Comparison of ENCODE assay signal across 8 cellular contexts in genomic region chr5:43042176-43042625, GRCh38. TPM values are rescaled to one million over a fixed set of nuclear protein-coding genes. Genes with fewer than 3 reads are reported as not detected.
A peak's percentile ranks its signal among the peaks of the same experiment; 100 is the strongest.
DNase-seq lines count a peak whose midpoint lies in the region; ATAC-seq and TF ChIP-seq lines count a peak whose summit lies in the region.

No MANE protein-coding gene starts in this region.

- H3F3A ChIP-seq in DOHH2 (ENCODE audit: control insufficient read depth, insufficient read depth): peaks cover 22% of the 10 kb centered on the region

- peaks cover 34% of the 10 kb centered on the region for H3K4me1 Mint-ChIP-seq in activated naive CD4-positive, alpha-beta T cell treated with anti-CD3 and anti-CD28 coated beads, Interleukin-2, amount 10 ng/mL, durations not matched to agents 7 days and 5 days

- H3K27ac Mint-ChIP-seq in activated naive CD4-positive, alpha-beta T cell treated with anti-CD3 and anti-CD28 coated beads, Interleukin-2, amount 10 ng/mL, durations not matched to agents 7 days and 5 days: peak overlapping the region; percentile 99

- H4K20me1 ChIP-seq in DOHH2 (ENCODE audit: control insufficient read depth, insufficient read depth, low read depth, low read length): no peaks in the 10 kb centered on the region

- H3K27me3 Mint-ChIP-seq in activated naive CD4-positive, alpha-beta T cell treated with anti-CD3 and anti-CD28 coated beads, Interleukin-2, amount 10 ng/mL, durations not matched to agents 7 days and 5 days: peaks cover 4% of the 10 kb centered on the region

- H3K36me3 ChIP-seq in DOHH2 (ENCODE audit: control insufficient read depth, low read length): no peaks in the 10 kb centered on the region; the same call in 1 of the 2 replicates
- H3K36me3 ChIP-seq in cardiac muscle cell: no peaks in the 10 kb centered on the region

- H3K9me3 ChIP-seq in DOHH2 (ENCODE audit: control insufficient read depth, insufficient read depth, low read length): no peaks in the 10 kb centered on the region
- H3K9me3 ChIP-seq in cardiac muscle cell (ENCODE audit: low read depth): no peaks in the 10 kb centered on the region

- H3K27ac ChIP-seq in DOHH2 (ENCODE audit: low read depth, low read length) (peak overlapping the region; percentile 93), cardiac muscle cell (no peak overlapping the region)

- H3K4me2 ChIP-seq in DOHH2 (ENCODE audit: low read length): peak overlapping the region; percentile 96

- no peaks in the 10 kb centered on the region for H3K9me3 Mint-ChIP-seq in activated naive CD4-positive, alpha-beta T cell treated with anti-CD3 and anti-CD28 coated beads, Interleukin-2, amount 10 ng/mL, durations not matched to agents 7 days and 5 days

- H3K79me2 ChIP-seq in DOHH2 (ENCODE audit: control insufficient read depth, low read length): peaks cover 31% of the 10 kb centered on the region

- no peaks in the 10 kb centered on the region for H3K27me3 ChIP-seq in DOHH2 (ENCODE audit: control insufficient read depth, low read length)
- H3K27me3 ChIP-seq in cardiac muscle cell: peaks cover 95% of the 10 kb centered on the region

- peak; percentile 31 for TF ChIP-seq CTCF in DOHH2 (IDR thresholded peaks at IDR 0.05; ENCODE audit: low read depth, low read length, poor library complexity, severe bottlenecking)
- TF ChIP-seq CTCF in cardiac muscle cell (IDR thresholded peaks at IDR 0.05; ENCODE audit: low read depth, low read length): peak; percentile 21

- ATAC-seq in GM21619 (IDR thresholded peaks at IDR 0.05; ENCODE audit: unreplicated experiment) (peak; percentile 26), HG02970 (IDR thresholded peaks at IDR 0.05; ENCODE audit: low FRiP score, unreplicated experiment) (no peak)

- DNase-seq in KBM-7: peak; percentile 95
- peak; percentile 95 for DNase-seq in SIG-M5 treated with dmso at 0.1 percent for 504 hours (lab: John Stamatoyannopoulos, UW; ENCODE audit: unreplicated experiment)
- peak; percentile 90 for DNase-seq in activated naive CD4-positive, alpha-beta T cell treated with anti-CD3 and anti-CD28 coated beads, Interleukin-2, amount 10 ng/mL, durations not matched to agents 7 days and 5 days
- peak; percentile 73 to 75 for DNase-seq in cardiac muscle cell (ENCODE audit: low read depth in 1 of 2, low spot score in 1 of 2)
- peak; percentile 73 for DNase-seq in putamen (ENCODE audit: low spot score)

- peaks cover 49% of the 10 kb centered on the region for H3K4me1 ChIP-seq in DOHH2 (ENCODE audit: control insufficient read depth, low read length)
- peaks cover 12% of the 10 kb centered on the region for H3K4me1 ChIP-seq in cardiac muscle cell (ENCODE audit: low read depth)

- peaks cover 27% of the 10 kb centered on the region for H3K36me3 Mint-ChIP-seq in activated naive CD4-positive, alpha-beta T cell treated with anti-CD3 and anti-CD28 coated beads, Interleukin-2, amount 10 ng/mL, durations not matched to agents 7 days and 5 days

- H3K9me2 ChIP-seq in DOHH2 (replicated peaks; ENCODE audit: control insufficient read depth, low read length): no peaks in the 10 kb centered on the region

- in situ Hi-C loops in KBM-7 (cut with MboI; ENCODE audit: low pct_unique_long_range_greater_than_20kb, low sequenced_read_pairs): no loop called here

- CTCF ChIA-PET in activated naive CD4-positive, alpha-beta T cell treated with anti-CD3 and anti-CD28 coated beads, Interleukin-2, amount 10 ng/mL, durations not matched to agents 7 days and 5 days (lab: Charles Lee): interaction anchor here (0.8 to 3.8 kb wide), 14 partner anchors 16 to 348 kb away, joined by 3 to 47 read pairs (median 8); no protein-coding TSS in a partner anchor

- H3K4me3 ChIP-seq in DOHH2 (ENCODE audit: low read length): peak overlapping the region; percentile 93
- peak overlapping the region; percentile 42 for H3K4me3 ChIP-seq in cardiac muscle cell

- peak overlapping the region; percentile 94 for H3K4me3 Mint-ChIP-seq in activated naive CD4-positive, alpha-beta T cell treated with anti-CD3 and anti-CD28 coated beads, Interleukin-2, amount 10 ng/mL, durations not matched to agents 7 days and 5 days

RNA-seq across cellular contexts. Expression of gene ANXA2R, which starts 2.1 kb away (rescaled TPM):
- 0.32 and 0.63 TPM in 2 replicates for total RNA-seq in cardiac muscle cell
- 0.43 and 0.46 TPM in 2 replicates for polyA plus RNA-seq in cardiac muscle cell
